27 cellular contexts compared by ENCODE assay signal in the genomic region with DNA sequence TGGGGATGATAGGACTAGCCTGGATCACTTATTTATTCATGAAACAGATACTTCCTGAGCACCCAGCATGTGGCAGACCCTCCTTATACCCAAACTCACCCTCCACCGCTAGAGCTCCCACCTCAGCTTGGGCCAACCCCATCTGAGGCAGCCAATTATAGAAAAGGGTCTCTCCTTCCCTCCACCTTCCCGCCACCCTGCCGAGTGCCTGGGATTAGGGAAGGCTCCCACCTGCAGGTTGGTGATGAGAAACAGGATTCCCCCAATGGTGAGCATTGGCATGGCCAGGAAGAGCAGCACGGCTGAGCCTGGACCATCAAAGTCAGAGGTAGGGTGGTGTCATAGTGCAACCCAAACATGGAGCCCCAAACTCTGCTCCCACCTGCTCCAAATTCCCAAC. TPM values are rescaled to one million over a fixed set of nuclear protein-coding genes. Genes with fewer than 3 reads are reported as not detected.
DNase-seq lines count a peak whose midpoint lies in the region; ATAC-seq and TF ChIP-seq lines count a peak whose summit lies in the region.
"Had no signal": no experiment of that assay in that cellular context is flagged by ENCODE, and none has a peak within 500 bp of the region (broad histone marks: within the 10 kb centered on the region; RNA-seq: fewer than 3 reads in every experiment).

No MANE protein-coding gene starts in this region.

- no peaks in the 10 kb centered on the region; the same call in 1 of the 2 replicates for H3K36me3 ChIP-seq in GM23338 (ENCODE audit: insufficient read depth)

- CTCF ChIA-PET in activated CD4-positive, alpha-beta T cell treated with anti-CD3 and anti-CD28 coated beads, Interleukin-2, amount 10 ng/mL, durations not matched to agents 7 days and 5 days (lab: Charles Lee): interaction anchor here (1.3 to 2.2 kb wide), 2 partner anchors 16 to 72 kb away, joined by 3 to 7 read pairs; no protein-coding TSS in a partner anchor

- no peak overlapping the region for H3K4me2 ChIP-seq in GM23338

- peaks cover 3% of the 10 kb centered on the region; the same call in 1 of the 2 replicates for H3K27me3 ChIP-seq in GM23338 (ENCODE audit: insufficient read depth)

- POLR2A ChIA-PET in activated CD4-positive, alpha-beta T cell treated with anti-CD3 and anti-CD28 coated beads, Interleukin-2, amount 10 ng/mL, durations not matched to agents 7 days and 5 days (lab: Charles Lee): no interaction called here

- no peak for DNase-seq in activated CD4-positive, alpha-beta T cell treated with anti-CD3 and anti-CD28 coated beads, Interleukin-2, amount 10 ng/mL, durations not matched to agents 7 days and 5 days
- no peak for DNase-seq in activated CD4-positive, alpha-beta T cell treated with anti-CD3 and anti-CD28 coated beads for 4 hours
- DNase-seq in GM23338 (ENCODE audit: low spot score) (no peak), hepatic stellate cell (ENCODE audit: low spot score) (no peak), AG08396 (ENCODE audit: low spot score) (no peak)
- DNase-seq in activated naive CD8-positive, alpha-beta T cell treated with anti-CD3 and anti-CD28 coated beads, Interleukin-2, amount 50 U/mL, for 24 hours: no peak
- no peak for DNase-seq in stimulated activated effector memory CD8-positive, alpha-beta T cell treated with anti-CD3 and anti-CD28 coated beads, Interleukin-12 subunit alpha, Interleukin-12 subunit beta, amount 100 ng/mL, for 72 hours (ENCODE audit: low spot score in 2 of 2)
- no peak for DNase-seq in activated CD8-positive, alpha-beta memory T cell treated with anti-CD3 and anti-CD28 coated beads, Interleukin-2, amount 50 U/mL, for 4 hours
- DNase-seq: ACHN; C1 segment of cervical spinal cord; Calu3; CD8-positive, alpha-beta memory T cell; GDM1; H7; HFFc6; Karpas-422; NCI-H1417; NCI-H1694 treated with DMSO at 0.1 percent for 48 hours; NCI-H2081 treated with DMSO at 0.1 percent for 48 hours; NCI-H446 treated with DMSO at 0.1 percent for 48 hours; NCI-H526 treated with DMSO at 0.1 percent for 48 hours; PC-3; SHP77 had no signal

- H3K4me3 ChIP-seq in GM23338: no peak overlapping the region

- no peak overlapping the region for H2AFZ ChIP-seq in GM23338

- H3K79me2 ChIP-seq in GM23338 (replicated peaks; ENCODE audit: insufficient read depth): 0 out of 2 replicates have a peak, but pooled peaks cover 5% of the 10 kb centered on the region

- peak overlapping the region; percentile 41 for H3K27ac Mint-ChIP-seq in activated CD4-positive, alpha-beta T cell treated with anti-CD3 and anti-CD28 coated beads, Interleukin-2, amount 10 ng/mL, durations not matched to agents 7 days and 5 days
- no peak overlapping the region for H3K27ac Mint-ChIP-seq in GM23338
- H3K27ac Mint-ChIP-seq in activated naive CD8-positive, alpha-beta T cell treated with anti-CD3 and anti-CD28 coated beads, Interleukin-2, amount 50 U/mL, for 24 hours: peak overlapping the region; percentile 26
- no peak overlapping the region for H3K27ac Mint-ChIP-seq in stimulated activated effector memory CD8-positive, alpha-beta T cell treated with anti-CD3 and anti-CD28 coated beads, Interleukin-12 subunit alpha, Interleukin-12 subunit beta, amount 100 ng/mL, for 72 hours
- H3K27ac Mint-ChIP-seq: HFFc6, IgD-negative memory B cell had no signal

- peaks cover 77% of the 10 kb centered on the region for H3K36me3 Mint-ChIP-seq in activated CD4-positive, alpha-beta T cell treated with anti-CD3 and anti-CD28 coated beads, Interleukin-2, amount 10 ng/mL, durations not matched to agents 7 days and 5 days (ENCODE audit: low read depth)
- H3K36me3 Mint-ChIP-seq in GM23338 (ENCODE audit: low read depth): peaks cover 58% of the 10 kb centered on the region
- H3K36me3 Mint-ChIP-seq in activated naive CD8-positive, alpha-beta T cell treated with anti-CD3 and anti-CD28 coated beads, Interleukin-2, amount 50 U/mL, for 24 hours (ENCODE audit: low read depth): peaks cover 96% of the 10 kb centered on the region
- H3K36me3 Mint-ChIP-seq in stimulated activated effector memory CD8-positive, alpha-beta T cell treated with anti-CD3 and anti-CD28 coated beads, Interleukin-12 subunit alpha, Interleukin-12 subunit beta, amount 100 ng/mL, for 72 hours: peaks cover 100% of the 10 kb centered on the region

- H3K4me1 ChIP-seq in GM23338 (ENCODE audit: insufficient read depth): peaks cover 4% of the 10 kb centered on the region

- H3K4me3 Mint-ChIP-seq in activated CD4-positive, alpha-beta T cell treated with anti-CD3 and anti-CD28 coated beads, Interleukin-2, amount 10 ng/mL, durations not matched to agents 7 days and 5 days: no peak overlapping the region
- H3K4me3 Mint-ChIP-seq in GM23338: no peak overlapping the region
- H3K4me3 Mint-ChIP-seq in activated naive CD8-positive, alpha-beta T cell treated with anti-CD3 and anti-CD28 coated beads, Interleukin-2, amount 50 U/mL, for 24 hours: no peak overlapping the region
- H3K4me3 Mint-ChIP-seq in stimulated activated effector memory CD8-positive, alpha-beta T cell treated with anti-CD3 and anti-CD28 coated beads, Interleukin-12 subunit alpha, Interleukin-12 subunit beta, amount 100 ng/mL, for 72 hours: peak overlapping the region; percentile 93
- H3K4me3 Mint-ChIP-seq: CD8-positive, alpha-beta memory T cell; HFFc6 had no signal

- H3K27me3 Mint-ChIP-seq in activated CD4-positive, alpha-beta T cell treated with anti-CD3 and anti-CD28 coated beads, Interleukin-2, amount 10 ng/mL, durations not matched to agents 7 days and 5 days: no peaks in the 10 kb centered on the region
- peaks cover 4% of the 10 kb centered on the region for H3K27me3 Mint-ChIP-seq in GM23338 (ENCODE audit: insufficient read depth, low read depth, poor library complexity)
- no peaks in the 10 kb centered on the region for H3K27me3 Mint-ChIP-seq in activated naive CD8-positive, alpha-beta T cell treated with anti-CD3 and anti-CD28 coated beads, Interleukin-2, amount 50 U/mL, for 24 hours
- H3K27me3 Mint-ChIP-seq: CD8-positive, alpha-beta memory T cell had no signal

- peak; percentile 30; the same call in 1 of the 3 replicates for ATAC-seq in GM23338
- no peak for ATAC-seq in activated naive CD8-positive, alpha-beta T cell treated with anti-CD3 and anti-CD28 coated beads, Interleukin-2, amount 50 U/mL, for 24 hours
- no peak for ATAC-seq in stimulated activated effector memory CD8-positive, alpha-beta T cell treated with anti-CD3 and anti-CD28 coated beads, Interleukin-12 subunit alpha, Interleukin-12 subunit beta, amount 100 ng/mL, for 72 hours
- ATAC-seq: PC-3 had no signal

- no peaks in the 10 kb centered on the region; the same call in 1 of the 2 replicates for H3F3A ChIP-seq in GM23338 (replicated peaks; ENCODE audit: low read depth)

- H3K9me2 ChIP-seq in GM23338 (ENCODE audit: insufficient read depth): no peaks in the 10 kb centered on the region

- H3K27ac ChIP-seq in GM23338 (ENCODE audit: low read depth): no peak overlapping the region
- H3K27ac ChIP-seq: 22Rv1 had no signal

- 0 out of 4 replicates have a peak, but pooled peaks of 1 of the 2 experiments have one; percentile 0 for TF ChIP-seq CTCF in GM23338 (conservative IDR thresholded peaks at IDR 0.05; ENCODE audit: low read depth in 2 of 2)

- no peaks in the 10 kb centered on the region; the same call in none of the 2 replicates for H4K20me1 ChIP-seq in GM23338 (replicated peaks; ENCODE audit: insufficient read depth)

- peaks cover 60% of the 10 kb centered on the region for H3K4me1 Mint-ChIP-seq in activated CD4-positive, alpha-beta T cell treated with anti-CD3 and anti-CD28 coated beads, Interleukin-2, amount 10 ng/mL, durations not matched to agents 7 days and 5 days
- peaks cover 7% of the 10 kb centered on the region for H3K4me1 Mint-ChIP-seq in GM23338
- peaks cover 82% of the 10 kb centered on the region for H3K4me1 Mint-ChIP-seq in activated naive CD8-positive, alpha-beta T cell treated with anti-CD3 and anti-CD28 coated beads, Interleukin-2, amount 50 U/mL, for 24 hours
- H3K4me1 Mint-ChIP-seq in stimulated activated effector memory CD8-positive, alpha-beta T cell treated with anti-CD3 and anti-CD28 coated beads, Interleukin-12 subunit alpha, Interleukin-12 subunit beta, amount 100 ng/mL, for 72 hours: peaks cover 73% of the 10 kb centered on the region

- H3K9me3 Mint-ChIP-seq in activated CD4-positive, alpha-beta T cell treated with anti-CD3 and anti-CD28 coated beads, Interleukin-2, amount 10 ng/mL, durations not matched to agents 7 days and 5 days: no peaks in the 10 kb centered on the region
- H3K9me3 Mint-ChIP-seq in GM23338: no peaks in the 10 kb centered on the region
- H3K9me3 Mint-ChIP-seq in activated naive CD8-positive, alpha-beta T cell treated with anti-CD3 and anti-CD28 coated beads, Interleukin-2, amount 50 U/mL, for 24 hours: no peaks in the 10 kb centered on the region
- H3K9me3 Mint-ChIP-seq in stimulated activated effector memory CD8-positive, alpha-beta T cell treated with anti-CD3 and anti-CD28 coated beads, Interleukin-12 subunit alpha, Interleukin-12 subunit beta, amount 100 ng/mL, for 72 hours: no peaks in the 10 kb centered on the region
- H3K9me3 Mint-ChIP-seq: CD8-positive, alpha-beta memory T cell; HFFc6; IgD-negative memory B cell had no signal

RNA-seq across cellular contexts. Expression of gene SLC43A3, which starts 5.9 kb away (rescaled TPM):
- 100 to 1,000 TPM in 1 of 2 experiments, 10 to 100 TPM in 1; 98.2 to 104 TPM for total RNA-seq in activated CD4-positive, alpha-beta T cell treated with anti-CD3 and anti-CD28 coated beads, Interleukin-2, amount 10 ng/mL, durations not matched to agents 7 days and 5 days
- total RNA-seq in GM23338 (2014; rRNA removed; shearing (Covaris generic)): 23.7 and 24.8 TPM in 2 replicates
- polyA plus RNA-seq in GM23338 (2016; fragmentation: Nextera tagmentation; extraction: Ambion mirVana): 11.5 and 14.3 TPM in 2 replicates

RNA-seq across cellular contexts. Expression of gene PRG2, which starts 30.6 kb away (rescaled TPM):
- total RNA-seq in activated CD4-positive, alpha-beta T cell treated with anti-CD3 and anti-CD28 coated beads, Interleukin-2, amount 10 ng/mL, durations not matched to agents 7 days and 5 days: under 1 TPM; 0.17 to 0.40 TPM
- not detected in 2 replicates for total RNA-seq in GM23338 (2014; rRNA removed; shearing (Covaris generic))
- not detected in 2 replicates for polyA plus RNA-seq in GM23338 (2016; fragmentation: Nextera tagmentation; extraction: Ambion mirVana)
- total RNA-seq: Calu3, H7, HFFc6, MCF 10A, PC-3, RPMI7951 had no signal
- polyA plus RNA-seq: CD8-positive, alpha-beta memory T cell; IgD-negative memory B cell had no signal

RNA-seq across cellular contexts. Expression of gene RTN4RL2, which starts 39.3 kb away (rescaled TPM):
- total RNA-seq in activated CD4-positive, alpha-beta T cell treated with anti-CD3 and anti-CD28 coated beads, Interleukin-2, amount 10 ng/mL, durations not matched to agents 7 days and 5 days: under 1 TPM in 1 of 2 experiments, not detected in 1; 0.35 TPM
- total RNA-seq in GM23338 (2014; rRNA removed; shearing (Covaris generic)): 15.9 and 16.1 TPM in 2 replicates
- polyA plus RNA-seq in GM23338 (2016; fragmentation: Nextera tagmentation; extraction: Ambion mirVana): 13.1 and 13.9 TPM in 2 replicates

RNA-seq across cellular contexts. Expression of gene PRG3, which starts 40.1 kb away (rescaled TPM):
- total RNA-seq in activated CD4-positive, alpha-beta T cell treated with anti-CD3 and anti-CD28 coated beads, Interleukin-2, amount 10 ng/mL, durations not matched to agents 7 days and 5 days: not detected
- total RNA-seq in GM23338 (2014; rRNA removed; shearing (Covaris generic)): not detected in 2 replicates
- polyA plus RNA-seq in GM23338 (2016; fragmentation: Nextera tagmentation; extraction: Ambion mirVana): not detected in 2 replicates
- total RNA-seq: Calu3; CD8-positive, alpha-beta memory T cell; H7; HFFc6; MCF 10A; PC-3; RPMI7951 had no signal
- polyA plus RNA-seq: CD8-positive, alpha-beta memory T cell; IgD-negative memory B cell had no signal

Comparison
In these comparisons a context has a peak if more than half of its experiments do, and no peak if none do; other contexts are left out.
1. H3K27ac Mint-ChIP-seq: peak in activated CD4-positive, alpha-beta T cell treated with anti-CD3 and anti-CD28 coated beads, Interleukin-2, amount 10 ng/mL, durations not matched to agents 7 days and 5 days (single experiment) and activated naive CD8-positive, alpha-beta T cell treated with anti-CD3 and anti-CD28 coated beads, Interleukin-2, amount 50 U/mL, for 24 hours (single experiment); none in GM23338 (single experiment) and stimulated activated effector memory CD8-positive, alpha-beta T cell treated with anti-CD3 and anti-CD28 coated beads, Interleukin-12 subunit alpha, Interleukin-12 subunit beta, amount 100 ng/mL, for 72 hours (single experiment).
2. RNA of gene RTN4RL2, which starts 39.3 kb away (total RNA-seq): 15.9 to 16.1 TPM in GM23338; 0.35 TPM in activated CD4-positive, alpha-beta T cell treated with anti-CD3 and anti-CD28 coated beads, Interleukin-2, amount 10 ng/mL, durations not matched to agents 7 days and 5 days; every median in the first group is over 10 times any median in the second.